9 cellular contexts compared by ENCODE assay signal in genomic region chr22:29768052-29768680, GRCh38. TPM values are rescaled to one million over a fixed set of nuclear protein-coding genes. Genes with fewer than 3 reads are reported as not detected.
DNase-seq lines count a peak whose midpoint lies in the region; ATAC-seq and TF ChIP-seq lines count a peak whose summit lies in the region.
"Had no signal": no experiment of that assay in that cellular context is flagged by ENCODE, and none has a peak within 500 bp of the region (broad histone marks: within the 10 kb centered on the region; RNA-seq: fewer than 3 reads in every experiment).

No MANE protein-coding gene starts in this region.

- peak overlapping the region; percentile 77; the same call in 1 of the 2 replicates for H3K9ac ChIP-seq in KMS-11

- TF ChIP-seq CTCF in A673 (conservative IDR thresholded peaks at IDR 0.05; ENCODE audit: low read depth, low read length) (no peak), KMS-11 (conservative IDR thresholded peaks at IDR 0.05; ENCODE audit: low read depth, low read length) (no peak), cardiac fibroblast (IDR thresholded peaks at IDR 0.05; ENCODE audit: low read depth, low read length) (no peak), mucosa of descending colon (IDR thresholded peaks at IDR 0.05) (no peak)

- ATAC-seq in mucosa of descending colon: no peak

- peaks cover 18% of the 10 kb centered on the region for H3K36me3 ChIP-seq in A673 (ENCODE audit: insufficient read depth, low read length, poor library complexity, severe bottlenecking)
- H3K36me3 ChIP-seq in KMS-11 (ENCODE audit: insufficient read depth): peaks cover 7% of the 10 kb centered on the region; the same call in 1 of the 2 replicates
- no peaks in the 10 kb centered on the region for H3K36me3 ChIP-seq in mucosa of descending colon (ENCODE audit: low read depth)

- DNase-seq in A673 (ENCODE audit: low spot score) (no peak), cardiac fibroblast (ENCODE audit: low read depth in 2 of 2) (no peak), mucosa of descending colon (peak in 1 of 3 donors; percentile 14), retina (no peak), G401 (ENCODE audit: low spot score) (no peak), HEK293T (ENCODE audit: extremely low spot score) (no peak), DMS153 (lab: John Stamatoyannopoulos, UW) (no peak)
- DNase-seq: occipital lobe had no signal

- H2AFZ ChIP-seq in KMS-11 (ENCODE audit: low read depth): peak overlapping the region; percentile 77

- CTCF ChIA-PET in A673 (lab: Charles Lee): no interaction called here
- CTCF ChIA-PET in HEK293T (lab: Yijun Ruan, JAX): no interaction called here

- intact Hi-C loops in A673 (cut with micrococcal nuclease; ENCODE audit: unreplicated experiment) (no loop called here), mucosa of descending colon (cut with DNase I, micrococcal nuclease) (no loop called here)

- peak overlapping the region; percentile 76 for H3K4me2 ChIP-seq in KMS-11

- POLR2A ChIA-PET in A673 (lab: Charles Lee; ENCODE audit: low non-redundant PET): no interaction called here
- POLR2A ChIA-PET in HEK293T (lab: Yijun Ruan, JAX): no interaction called here

- peaks cover 22% of the 10 kb centered on the region; the same call in 1 of the 2 replicates for H3K79me2 ChIP-seq in KMS-11 (ENCODE audit: insufficient read depth, low read depth)

- H3K27ac ChIP-seq in A673 (ENCODE audit: low read depth, low read length, poor library complexity, severe bottlenecking) (peak overlapping the region; percentile 95), KMS-11 (peak overlapping the region; percentile 41; the same call in 1 of the 2 replicates)

- in situ Hi-C loops in G401 (cut with HindIII; ENCODE audit: low sequenced_read_pairs): no loop called here

- H3K27me3 ChIP-seq in A673 (replicated peaks; ENCODE audit: insufficient read depth, low read depth, low read length, poor library complexity) (no peaks in the 10 kb centered on the region), KMS-11 (ENCODE audit: insufficient read depth, low read depth) (no peaks in the 10 kb centered on the region)

- H3K4me1 ChIP-seq in A673 (ENCODE audit: insufficient read depth, low read length, poor library complexity, severe bottlenecking) (no peaks in the 10 kb centered on the region), KMS-11 (ENCODE audit: low read depth, poor library complexity, severe bottlenecking) (peaks cover 13% of the 10 kb centered on the region), mucosa of descending colon (ENCODE audit: low read depth) (peaks cover 20% of the 10 kb centered on the region)

- no TSS peak for BruUV-seq in A673 (replicated peaks; lab: Mats Ljungman, UMichigan)

- no peaks in the 10 kb centered on the region for H4K20me1 ChIP-seq in KMS-11 (ENCODE audit: insufficient read depth)

- H3K4me3 ChIP-seq in A673 (ENCODE audit: low read depth, low read length, poor library complexity, severe bottlenecking) (peak overlapping the region; percentile 86), KMS-11 (IDR thresholded peaks at IDR 0.05; ENCODE audit: insufficient read depth, low read depth, low read length) (no peak overlapping the region), cardiac fibroblast (replicated peaks in 1 of 2; ENCODE audit: low read depth in 2 of 2, low read length in 2 of 2) (peak overlapping the region; percentile 98), mucosa of descending colon (peak overlapping the region; percentile 62)

- H3K9me3 ChIP-seq in A673 (ENCODE audit: low read depth, low read length, poor library complexity, severe bottlenecking) (no peaks in the 10 kb centered on the region), mucosa of descending colon (no peaks in the 10 kb centered on the region)

TF ChIP-seq in HEK293T, 16 proteins besides CTCF, POLR2A, EP300 and RAD21:
- TF ChIP-seq NFRKB (IDR thresholded peaks at IDR 0.05) (no peak), BHLHE40 (IDR thresholded peaks at IDR 0.05; ENCODE audit: borderline replicate concordance) (no peak), PKNOX1 (IDR thresholded peaks at IDR 0.05) (no peak), SP1 (IDR thresholded peaks at IDR 0.05) (no peak), FOXM1 (IDR thresholded peaks at IDR 0.05; ENCODE audit: borderline replicate concordance) (no peak), LEF1 (IDR thresholded peaks at IDR 0.05; ENCODE audit: borderline replicate concordance) (no peak), FOXK2 (IDR thresholded peaks at IDR 0.05) (no peak), TARDBP (IDR thresholded peaks at IDR 0.05) (no peak), ARNT (IDR thresholded peaks at IDR 0.05) (no peak), SUZ12 (IDR thresholded peaks at IDR 0.05) (no peak), CTBP1 (IDR thresholded peaks at IDR 0.05; ENCODE audit: borderline replicate concordance) (no peak), HDGF (IDR thresholded peaks at IDR 0.05; ENCODE audit: borderline replicate concordance) (no peak), L3MBTL2 (conservative IDR thresholded peaks at IDR 0.05) (no peak), ELF4 (IDR thresholded peaks at IDR 0.05) (no peak), FOXA1 (IDR thresholded peaks at IDR 0.05) (no peak), ZNF384 (IDR thresholded peaks at IDR 0.05) (no peak)

RNA-seq across cellular contexts. Expression of gene UQCR10, which starts 1.0 kb away (rescaled TPM):
- total RNA-seq in A673 (2021) (107 and 119 TPM in 2 replicates), mucosa of descending colon (100 to 1,000 TPM; 102 to 178 (median 154) TPM)
- 114 and 138 TPM in 2 replicates for total RNA-seq in G401 (2014; rRNA removed; shearing (Covaris generic))

RNA-seq across cellular contexts. Expression of gene ZMAT5, which starts 1.4 kb away (rescaled TPM):
- total RNA-seq in A673 (2021): 19.8 and 23.6 TPM in 2 replicates
- total RNA-seq in mucosa of descending colon: 10 to 100 TPM; 12.3 to 19.5 (median 16.1) TPM
- 28.7 and 30.0 TPM in 2 replicates for total RNA-seq in G401 (2014; rRNA removed; shearing (Covaris generic))

RNA-seq across cellular contexts. Expression of gene CABP7, which starts 48.4 kb away (rescaled TPM):
- not detected in 2 replicates for total RNA-seq in A673 (2021)
- under 1 TPM in 2 of 3 donors, not detected in 1; 0.19 to 0.41 TPM for total RNA-seq in mucosa of descending colon
- 1.5 and 2.8 TPM in 2 replicates for total RNA-seq in G401 (2014; rRNA removed; shearing (Covaris generic))
